ENCODE assay signal across 1 cellular context in the genomic region with DNA sequence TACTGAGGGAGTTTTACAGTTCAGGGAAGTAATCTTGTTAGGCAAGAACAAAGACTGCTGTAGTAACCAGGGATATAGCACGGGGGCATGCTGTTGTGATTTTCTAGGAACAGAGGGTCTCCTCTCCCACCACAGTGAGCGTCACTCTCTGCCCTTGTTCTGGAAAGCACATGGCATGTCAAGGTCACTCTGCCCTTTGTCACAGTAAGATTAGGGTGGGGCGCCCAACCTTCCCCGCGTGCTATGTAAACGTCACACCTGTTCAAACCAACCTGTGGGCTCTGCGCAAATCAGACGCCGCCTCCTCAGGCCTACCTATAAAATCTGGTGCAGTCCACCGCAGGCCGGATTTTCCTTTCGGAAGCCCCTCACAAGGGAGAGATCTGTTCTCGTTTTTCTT.
TF ChIP-seq lines count a peak whose summit lies in the region.

No MANE protein-coding gene starts in this region.

TF ChIP-seq in HepG2, 621 proteins besides CTCF, POLR2A, EP300 and RAD21:
- TF ChIP-seq PPARG (CRISPR knock-in tag; conservative IDR thresholded peaks at IDR 0.05) (peak; percentile 53), RXRB (CRISPR knock-in tag; IDR thresholded peaks at IDR 0.05; ENCODE audit: borderline replicate concordance) (0 out of 2 replicates have a peak, but pooled peaks have one; percentile 20), BCL6 (CRISPR knock-in tag; IDR thresholded peaks at IDR 0.05) (peak; percentile 23; the same call in 1 of the 2 replicates)
